ENCODE assay signal across 9 cellular contexts in the genomic region with DNA sequence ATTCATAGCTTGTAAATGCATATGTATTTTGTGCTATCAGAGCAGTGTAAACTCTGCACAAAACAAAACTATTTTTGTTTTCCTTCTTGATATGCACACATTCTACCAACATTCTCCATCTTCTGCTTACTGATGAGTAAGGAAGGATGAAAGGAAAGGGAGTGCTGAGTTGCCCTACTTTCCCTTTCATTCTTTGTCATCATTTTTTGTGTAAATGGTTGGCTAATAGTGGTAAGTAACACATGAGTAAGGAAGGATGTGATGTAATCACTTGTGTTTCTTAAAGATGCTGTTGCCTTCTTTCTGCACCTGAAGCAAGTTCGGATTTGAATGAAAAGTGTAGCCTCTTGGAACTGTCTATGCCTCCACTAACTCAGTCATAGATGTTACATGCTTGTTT. TPM values are rescaled to one million over a fixed set of nuclear protein-coding genes. Genes with fewer than 3 reads are reported as not detected.
DNase-seq lines count a peak whose midpoint lies in the region; ATAC-seq, FAIRE-seq and TF ChIP-seq lines count a peak whose summit lies in the region.
"Had no signal": no experiment of that assay in that cellular context is flagged by ENCODE, and none has a peak within 500 bp of the region (broad histone marks: within the 10 kb centered on the region; RNA-seq: fewer than 3 reads in every experiment).

No MANE protein-coding gene starts in this region.

- no peak overlapping the region for H3K14ac ChIP-seq in IMR-90 (replicated peaks; ENCODE audit: low read depth, low read length)

- BruUV-seq in IMR-90 (replicated peaks; lab: Mats Ljungman, UMichigan): no TSS peak

- DNase-seq in AG08395 (ENCODE audit: low spot score): peak; percentile 31
- peak; percentile 88 for DNase-seq in IMR-90
- peak; percentile 95 for DNase-seq in bronchial epithelial cell (ENCODE audit: low read depth)
- DNase-seq in SJCRH30: no peak
- DNase-seq in NCI-H2196 treated with DMSO at 0.1 percent for 48 hours (lab: John Stamatoyannopoulos, UW; ENCODE audit: unreplicated experiment): no peak
- DNase-seq in NCI-H2171 (lab: John Stamatoyannopoulos, UW): no peak
- DNase-seq in GDM1 (lab: John Stamatoyannopoulos, UW): no peak
- DNase-seq: midbrain had no signal

- H2AK5ac ChIP-seq in IMR-90 (ENCODE audit: low read depth, low read length): no peak overlapping the region

- CTCF ChIA-PET in IMR-90 (lab: Yijun Ruan, JAX): no interaction called here

- peak overlapping the region; percentile 51; the same call in 1 of the 2 replicates for H3K23ac ChIP-seq in IMR-90 (ENCODE audit: low read depth, low read length)

- no peak overlapping the region for H4K8ac ChIP-seq in IMR-90 (ENCODE audit: low read depth in 2 of 2, low read length in 2 of 2)

- H3K9ac ChIP-seq in IMR-90 (ENCODE audit: low read depth, low read length): no peak overlapping the region

- FAIRE-seq in bronchial epithelial cell (lab: Jason Lieb, UNC): peak; percentile 52

- H2BK20ac ChIP-seq in IMR-90 (ENCODE audit: low read depth, low read length): peak overlapping the region; percentile 67; the same call in 1 of the 2 replicates

- no peaks in the 10 kb centered on the region for H3K9me3 ChIP-seq in IMR-90 (ENCODE audit: control insufficient read depth, insufficient read depth, low read length)
- H3K9me3 ChIP-seq in SJCRH30 (replicated peaks): 0 out of 2 replicates have a peak, but pooled peaks cover 5% of the 10 kb centered on the region

- peaks cover 12% of the 10 kb centered on the region for H3K9me1 ChIP-seq in IMR-90 (ENCODE audit: insufficient read depth, low read length)

- H3K4ac ChIP-seq in IMR-90 (ENCODE audit: low read depth, low read length): no peak overlapping the region

- no peak for TF ChIP-seq POLR2A in IMR-90 (IDR thresholded peaks at IDR 0.05; ENCODE audit: low read depth, low read length)

- H4K5ac ChIP-seq in IMR-90 (ENCODE audit: low read depth, low read length): no peak overlapping the region

- no peaks in the 10 kb centered on the region for H3K36me3 ChIP-seq in IMR-90 (ENCODE audit: control insufficient read depth, insufficient read depth, low read length)
- no peaks in the 10 kb centered on the region for H3K36me3 ChIP-seq in bronchial epithelial cell (ENCODE audit: control insufficient read depth, insufficient read depth, low read length)
- H3K36me3 ChIP-seq in SJCRH30: peaks cover 6% of the 10 kb centered on the region; the same call in 1 of the 2 replicates

- no peaks in the 10 kb centered on the region for H4K20me1 ChIP-seq in IMR-90 (ENCODE audit: insufficient read depth, low read length)

- in situ Hi-C loops in IMR-90 (cut with MboI; ENCODE audit: low sequenced_read_pairs): no loop called here

- H3K27ac ChIP-seq in IMR-90 (ENCODE audit: insufficient read depth, low read length) (no peak overlapping the region), SJCRH30 (no peak overlapping the region)

- dilution Hi-C loops in IMR-90 (cut with HindIII; ENCODE audit: low sequenced_read_pairs, unreplicated experiment): no loop called here

- H2AFZ ChIP-seq in IMR-90 (replicated peaks; ENCODE audit: low read length, poor library complexity): no peak overlapping the region

- intact Hi-C loops in IMR-90 (cut with micrococcal nuclease): loop anchor here (5.0 kb wide), 1 partner anchor 35 kb away; no protein-coding TSS in a partner anchor

- ATAC-seq in GM19043 (IDR thresholded peaks at IDR 0.05; ENCODE audit: low read depth, unreplicated experiment): peak; percentile 40
- ATAC-seq in IMR-90 (ENCODE audit: low read depth): no peak

- peaks cover 16 to 42% of the 10 kb centered on the region in 2 experiments for H3K79me1 ChIP-seq in IMR-90 (ENCODE audit: low read depth in 1 of 2, low read length in 2 of 2)

- H4K91ac ChIP-seq in IMR-90 (ENCODE audit: insufficient read depth, low read depth, low read length): no peak overlapping the region

- TF ChIP-seq RAD21 in IMR-90 (IDR thresholded peaks at IDR 0.05; ENCODE audit: low read length): no peak

- no peaks in the 10 kb centered on the region for H3K27me3 ChIP-seq in IMR-90 (ENCODE audit: control insufficient read depth, insufficient read depth, low read length)
- no peaks in the 10 kb centered on the region for H3K27me3 ChIP-seq in bronchial epithelial cell (ENCODE audit: control insufficient read depth, insufficient read depth, low read length)
- no peaks in the 10 kb centered on the region for H3K27me3 ChIP-seq in SJCRH30

- no peak overlapping the region for H3K18ac ChIP-seq in IMR-90 (ENCODE audit: low read depth, low read length)

- peak overlapping the region; percentile 63; the same call in 1 of the 3 replicates for H2BK15ac ChIP-seq in IMR-90 (ENCODE audit: low read depth, low read length)

- WGBS in IMR-90 (ENCODE audit: extremely low coverage in 2 of 2, insufficient read length in 1 of 2), 2 experiments: no CpG with 5 or more reads among the region's 1 CpG

- POLR2A ChIA-PET in IMR-90 (lab: Charles Lee; ENCODE audit: unreplicated experiment): no interaction called here

- H3K56ac ChIP-seq in IMR-90 (ENCODE audit: extremely low read depth, insufficient read depth, low read length): no peak overlapping the region

- no peak overlapping the region for H2AK9ac ChIP-seq in IMR-90 (replicated peaks; ENCODE audit: low read depth, low read length, poor library complexity)

- no peak for TF ChIP-seq CTCF in IMR-90 (conservative IDR thresholded peaks at IDR 0.05; ENCODE audit: low read depth, low read length)
- no peak for TF ChIP-seq CTCF in bronchial epithelial cell (IDR thresholded peaks at IDR 0.05; ENCODE audit: insufficient read depth, low read length, severe bottlenecking)

- H3K4me1 ChIP-seq in IMR-90 (ENCODE audit: control insufficient read depth, insufficient read depth, low read length) (peaks cover 4% of the 10 kb centered on the region; the same call in 1 of the 2 replicates), SJCRH30 (peaks cover 9% of the 10 kb centered on the region)

- peak overlapping the region; percentile 15 for H2BK5ac ChIP-seq in IMR-90 (ENCODE audit: low read depth, low read length, poor library complexity, severe bottlenecking)

- H3K4me3 ChIP-seq in IMR-90 (ENCODE audit: insufficient read depth, low read depth, low read length): no peak overlapping the region
- H3K4me3 ChIP-seq in bronchial epithelial cell (ENCODE audit: low read depth, low read length): no peak overlapping the region
- no peak overlapping the region for H3K4me3 ChIP-seq in SJCRH30

- peak overlapping the region; percentile 15; the same call in 1 of the 2 replicates for H3K4me2 ChIP-seq in IMR-90 (ENCODE audit: low read depth, low read length)

- H2BK120ac ChIP-seq in IMR-90 (ENCODE audit: low read depth, low read length): no peak overlapping the region

TF ChIP-seq in IMR-90, 13 proteins besides CTCF, POLR2A, EP300 and RAD21:
- TF ChIP-seq MAFK (IDR thresholded peaks at IDR 0.05; ENCODE audit: low read depth, low read length) (peak; percentile 76), RFX5 (IDR thresholded peaks at IDR 0.05; ENCODE audit: low read depth, low read length) (peak; percentile 78), FOS (IDR thresholded peaks at IDR 0.05; ENCODE audit: low read depth, low read length) (no peak), CEBPB (IDR thresholded peaks at IDR 0.05; ENCODE audit: low read depth, low read length) (peak; percentile 95)
TF ChIP-seq in IMR-90: peak in this region for 3.

RNA-seq across cellular contexts. Expression of a gene that starts 4.6 kb away (rescaled TPM):
- 15.4 and 24.4 TPM in 2 replicates for total RNA-seq in IMR-90 (2012; rRNA removed)
- polyA plus RNA-seq in IMR-90 (2012; rRNA removed): 6.0 and 7.4 TPM in 2 replicates
- 1.4 and 3.2 TPM in 2 replicates for polyA plus RNA-seq in IMR-90 (2012; cell fraction: cytosol; rRNA removed)
- 2.2 and 19.3 TPM in 2 replicates for polyA plus RNA-seq in IMR-90 (2012; cell fraction: nucleus; rRNA removed; ENCODE audit: low replicate concordance)
- total RNA-seq in bronchial epithelial cell: 8.4 and 11.1 TPM in 2 replicates
- 32.7 and 34.3 TPM in 2 replicates for total RNA-seq in SJCRH30 (2014; rRNA removed; shearing (Covaris generic))

Comparison
In these comparisons a context has a peak if more than half of its experiments do, and no peak if none do; other contexts are left out.
1. DNase-seq: peak in AG08395 (single experiment), IMR-90 (single experiment) and bronchial epithelial cell (single experiment); none in SJCRH30 (0 of 2), NCI-H2196 treated with DMSO at 0.1 percent for 48 hours (single experiment), NCI-H2171 (single experiment) and GDM1 (single experiment).